In genomic region chr6:48389146-48390043, GRCh38 we compare ENCODE assay signal across 25 cellular contexts.
A peak's percentile ranks its signal among the peaks of the same experiment; 100 is the strongest.
DNase-seq lines count a peak whose midpoint lies in the region; ATAC-seq and TF ChIP-seq lines count a peak whose summit lies in the region.
"Had no signal": no experiment of that assay in that cellular context is flagged by ENCODE, and none has a peak within 500 bp of the region (broad histone marks: within the 10 kb centered on the region; RNA-seq: fewer than 3 reads in every experiment).

No MANE protein-coding gene starts in this region.

- no peaks in the 10 kb centered on the region for H3K79me2 ChIP-seq in OCI-LY7 (ENCODE audit: insufficient read depth, low read depth, low read length)
- H3K79me2 ChIP-seq: hepatocyte had no signal

- POLR2A ChIA-PET in OCI-LY7 (lab: Charles Lee): no interaction called here

- CTCF ChIA-PET in OCI-LY7 (lab: Charles Lee; ENCODE audit: unreplicated experiment): no interaction called here

- no peak for TF ChIP-seq CTCF in OCI-LY7 (conservative IDR thresholded peaks at IDR 0.05; ENCODE audit: low read length)

- H3K4me3 ChIP-seq in OCI-LY7 (ENCODE audit: low read depth, low read length, poor library complexity, severe bottlenecking): no peak overlapping the region
- H3K4me3 ChIP-seq: A549, GM23248, hepatocyte, SK-N-MC had no signal

- no TSS peak for BruUV-seq in OCI-LY7 (replicated peaks; lab: Mats Ljungman, UMichigan)

- H4K20me1 ChIP-seq in OCI-LY7 (ENCODE audit: insufficient read depth, low read length): no peaks in the 10 kb centered on the region

- ATAC-seq in HG02678 (IDR thresholded peaks at IDR 0.05; ENCODE audit: unreplicated experiment): no peak

- no peak overlapping the region for H3K4me2 ChIP-seq in OCI-LY7 (ENCODE audit: low read length)
- H3K4me2 ChIP-seq: A549, hepatocyte had no signal

- peak; percentile 46 for DNase-seq in NCI-H510A treated with DMSO at 0.1 percent for 48 hours (lab: John Stamatoyannopoulos, UW)
- DNase-seq in NCI-H510A (lab: John Stamatoyannopoulos, UW): no peak
- DNase-seq in NCI-H1105 treated with DMSO at 0.1 percent for 48 hours (lab: John Stamatoyannopoulos, UW): peak; percentile 62
- DNase-seq in SHP77 treated with DMSO at 0.1 percent for 48 hours (lab: John Stamatoyannopoulos, UW): peak; percentile 34
- DNase-seq in posterior cingulate gyrus: peak in 6 of 10 donors; percentile 19 to 88 (median 50)
- no peak for DNase-seq in OCI-LY7 (ENCODE audit: low spot score)
- DNase-seq in iPS-NIHi11 (ENCODE audit: low spot score): no peak
- DNase-seq: activated CD4-positive, alpha-beta memory T cell treated with anti-CD3 and anti-CD28 coated beads for 36 hours; activated effector memory CD4-positive, alpha-beta T cell treated with anti-CD3 and anti-CD28 coated beads, Interleukin-2, amount 50 U/mL, for 16 hours; BE2C; Caco-2; effector CD8-positive, alpha-beta T cell; EL; erythroblast; foreskin fibroblast; GM23248; KBM-7; NCI-H1930; NCI-H524 treated with DMSO at 0.1 percent for 48 hours; T-helper 2 cell had no signal

- no peaks in the 10 kb centered on the region for H3K4me1 ChIP-seq in OCI-LY7 (ENCODE audit: insufficient read depth, low read length, poor library complexity, severe bottlenecking)
- H3K4me1 ChIP-seq: BE2C, Caco-2 had no signal

- no peaks in the 10 kb centered on the region for H3K36me3 ChIP-seq in OCI-LY7 (ENCODE audit: insufficient read depth, low read length)
- H3K36me3 ChIP-seq: BE2C had no signal

- intact Hi-C loops in posterior cingulate gyrus (cut with DNase I) (no loop called here), OCI-LY7 (cut with micrococcal nuclease; ENCODE audit: unreplicated experiment) (no loop called here)

- no peaks in the 10 kb centered on the region for H3K9me2 ChIP-seq in OCI-LY7 (ENCODE audit: insufficient read depth, low read length)

- no peak overlapping the region for H3K27ac ChIP-seq in OCI-LY7 (ENCODE audit: low read depth, low read length, poor library complexity, severe bottlenecking)
- H3K27ac ChIP-seq: A549, GM23248, hepatocyte, SK-N-MC, VCaP had no signal

- H3K9me3 ChIP-seq in OCI-LY7 (ENCODE audit: low read length): no peaks in the 10 kb centered on the region
- H3K9me3 ChIP-seq: A549, BE2C, Caco-2 had no signal

- no peak overlapping the region for H2AFZ ChIP-seq in OCI-LY7 (ENCODE audit: low read length)
- H2AFZ ChIP-seq: GM23248, hepatocyte had no signal

Comparison
In these comparisons a context has a peak if more than half of its experiments do, and no peak if none do; other contexts are left out.
1. DNase-seq: peak in NCI-H510A treated with DMSO at 0.1 percent for 48 hours (single experiment), NCI-H1105 treated with DMSO at 0.1 percent for 48 hours (single experiment), SHP77 treated with DMSO at 0.1 percent for 48 hours (single experiment) and posterior cingulate gyrus (6 of 10); none in NCI-H510A (single experiment), OCI-LY7 (single experiment) and iPS-NIHi11 (single experiment).